Comparison of ENCODE assay signal across 11 cellular contexts in the genomic region with DNA sequence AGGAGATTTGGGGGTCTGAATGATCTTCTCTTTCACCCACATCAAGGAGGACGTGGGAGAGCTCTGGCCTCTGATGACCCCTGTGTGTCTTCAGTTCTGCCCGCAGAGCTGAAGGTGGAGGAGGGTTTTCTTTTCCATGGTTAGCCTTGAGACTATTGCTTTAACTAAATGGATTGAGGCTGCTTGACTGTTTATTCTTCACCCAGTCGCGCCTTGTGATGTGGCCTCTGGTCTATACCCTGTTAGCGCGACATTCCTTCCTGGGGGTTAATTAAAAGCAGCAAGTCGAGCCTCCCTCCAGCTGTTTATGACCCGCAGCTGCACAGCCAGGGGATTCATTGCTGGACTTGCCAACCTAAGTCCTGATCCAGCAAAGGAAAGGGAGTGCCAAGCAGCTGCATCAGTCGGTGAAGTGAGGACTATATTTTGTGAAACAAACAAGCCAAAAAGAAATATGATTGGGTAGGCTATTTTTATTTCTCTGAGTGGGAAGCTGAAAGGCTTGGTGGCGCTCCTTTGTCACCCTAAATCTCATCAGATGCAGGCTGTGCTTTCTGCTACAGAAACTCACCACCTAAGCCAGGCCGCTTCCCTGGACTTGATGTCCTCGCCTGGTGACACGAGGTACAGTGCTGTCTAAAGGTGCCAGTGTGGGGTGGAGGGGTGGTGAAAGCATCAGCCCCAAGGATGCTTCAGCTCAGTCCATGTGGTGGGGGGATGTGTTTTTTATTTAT. TPM values are rescaled to one million over a fixed set of nuclear protein-coding genes. Genes with fewer than 3 reads are reported as not detected.
DNase-seq lines count a peak whose midpoint lies in the region; ATAC-seq and TF ChIP-seq lines count a peak whose summit lies in the region.
"Had no signal": no experiment of that assay in that cellular context is flagged by ENCODE, and none has a peak within 500 bp of the region (broad histone marks: within the 10 kb centered on the region; RNA-seq: fewer than 3 reads in every experiment).

No MANE protein-coding gene starts in this region.

- no peaks in the 10 kb centered on the region for H3K27me3 ChIP-seq in suprapubic skin

- 35% methylated on average over 13 of the region's 13 CpGs for WGBS in suprapubic skin

- no peaks in the 10 kb centered on the region for H3K27me3 Mint-ChIP-seq in T-helper 1 cell treated with Interleukin-12 subunit alpha and Interleukin-12 subunit beta and Interleukin-4 antibody, amounts not matched to agents 30 μg/mL and 1 μg/mL, for 36 hours (ENCODE audit: low read depth)

- in situ Hi-C loops in astrocyte of the spinal cord (cut with HindIII; ENCODE audit: low sequenced_read_pairs): no loop called here

- H3K4me3 Mint-ChIP-seq in T-helper 1 cell treated with Interleukin-12 subunit alpha and Interleukin-12 subunit beta and Interleukin-4 antibody, amounts not matched to agents 30 μg/mL and 1 μg/mL, for 36 hours: no peak overlapping the region
- H3K4me3 Mint-ChIP-seq: IgD-negative memory B cell had no signal

- no peak for TF ChIP-seq EP300 in suprapubic skin (IDR thresholded peaks at IDR 0.05)

- H3K4me1 Mint-ChIP-seq in T-helper 1 cell treated with Interleukin-12 subunit alpha and Interleukin-12 subunit beta and Interleukin-4 antibody, amounts not matched to agents 30 μg/mL and 1 μg/mL, for 36 hours (ENCODE audit: low read depth): peaks cover 29% of the 10 kb centered on the region

- H3K9me3 ChIP-seq in suprapubic skin: no peaks in the 10 kb centered on the region
- H3K9me3 ChIP-seq: HAP-1 had no signal

- no peak for DNase-seq in T-helper 1 cell
- DNase-seq in astrocyte of the spinal cord (ENCODE audit: low read depth, low spot score): peak; percentile 46
- peak; percentile 89 for DNase-seq in left kidney (ENCODE audit: low read depth, low spot score)
- no peak for DNase-seq in suprapubic skin (ENCODE audit: low spot score in 2 of 2)
- no peak for DNase-seq in midbrain (lab: John Stamatoyannopoulos, UW)
- DNase-seq in stimulated activated CD4-positive, alpha-beta T cell treated with anti-CD3 and anti-CD28 coated beads, Interleukin-4, amount 100 ng/mL, for 4 hours: no peak
- DNase-seq: PC-9 had no signal

- H3K36me3 ChIP-seq in suprapubic skin: no peaks in the 10 kb centered on the region
- H3K36me3 ChIP-seq: HAP-1 had no signal

- peak overlapping the region; percentile 36 for H3K27ac Mint-ChIP-seq in T-helper 1 cell treated with Interleukin-12 subunit alpha and Interleukin-12 subunit beta and Interleukin-4 antibody, amounts not matched to agents 30 μg/mL and 1 μg/mL, for 36 hours
- H3K27ac Mint-ChIP-seq: IgD-negative memory B cell had no signal

- TF ChIP-seq POLR2A in suprapubic skin (IDR thresholded peaks at IDR 0.05): no peak

- ATAC-seq in HG02571 (IDR thresholded peaks at IDR 0.05; ENCODE audit: unreplicated experiment): no peak

- no peak for TF ChIP-seq CTCF in astrocyte of the spinal cord (IDR thresholded peaks at IDR 0.05; ENCODE audit: low read depth, low read length)
- TF ChIP-seq CTCF in suprapubic skin (IDR thresholded peaks at IDR 0.05): no peak

- no peaks in the 10 kb centered on the region for H3K36me3 Mint-ChIP-seq in T-helper 1 cell treated with Interleukin-12 subunit alpha and Interleukin-12 subunit beta and Interleukin-4 antibody, amounts not matched to agents 30 μg/mL and 1 μg/mL, for 36 hours (ENCODE audit: low read depth)

- peaks cover 71% of the 10 kb centered on the region for H3K4me1 ChIP-seq in suprapubic skin

- H3K4me3 ChIP-seq in astrocyte of the spinal cord (ENCODE audit: low read depth, low read length) (no peak overlapping the region), suprapubic skin (no peak overlapping the region)
- H3K4me3 ChIP-seq: HAP-1, PC-9 had no signal

- no peaks in the 10 kb centered on the region for H3K9me3 Mint-ChIP-seq in T-helper 1 cell treated with Interleukin-12 subunit alpha and Interleukin-12 subunit beta and Interleukin-4 antibody, amounts not matched to agents 30 μg/mL and 1 μg/mL, for 36 hours
- H3K9me3 Mint-ChIP-seq: IgD-negative memory B cell had no signal

- H3K27ac ChIP-seq in suprapubic skin: peak overlapping the region; percentile 72
- H3K27ac ChIP-seq: PC-9 had no signal

RNA-seq across cellular contexts. Expression of gene SEC14L1, which starts 11.0 kb away (rescaled TPM):
- 10 to 100 TPM; 35.5 to 87.3 (median 51.6) TPM for total RNA-seq in suprapubic skin

Comparison
In these comparisons a context has a peak if more than half of its experiments do, and no peak if none do; other contexts are left out.
1. DNase-seq: peak in astrocyte of the spinal cord (single experiment) and left kidney (single experiment); none in T-helper 1 cell (0 of 5), suprapubic skin (0 of 2), midbrain (single experiment) and stimulated activated CD4-positive, alpha-beta T cell treated with anti-CD3 and anti-CD28 coated beads, Interleukin-4, amount 100 ng/mL, for 4 hours (0 of 2).